1 cellular context compared by ENCODE assay signal in the genomic region with DNA sequence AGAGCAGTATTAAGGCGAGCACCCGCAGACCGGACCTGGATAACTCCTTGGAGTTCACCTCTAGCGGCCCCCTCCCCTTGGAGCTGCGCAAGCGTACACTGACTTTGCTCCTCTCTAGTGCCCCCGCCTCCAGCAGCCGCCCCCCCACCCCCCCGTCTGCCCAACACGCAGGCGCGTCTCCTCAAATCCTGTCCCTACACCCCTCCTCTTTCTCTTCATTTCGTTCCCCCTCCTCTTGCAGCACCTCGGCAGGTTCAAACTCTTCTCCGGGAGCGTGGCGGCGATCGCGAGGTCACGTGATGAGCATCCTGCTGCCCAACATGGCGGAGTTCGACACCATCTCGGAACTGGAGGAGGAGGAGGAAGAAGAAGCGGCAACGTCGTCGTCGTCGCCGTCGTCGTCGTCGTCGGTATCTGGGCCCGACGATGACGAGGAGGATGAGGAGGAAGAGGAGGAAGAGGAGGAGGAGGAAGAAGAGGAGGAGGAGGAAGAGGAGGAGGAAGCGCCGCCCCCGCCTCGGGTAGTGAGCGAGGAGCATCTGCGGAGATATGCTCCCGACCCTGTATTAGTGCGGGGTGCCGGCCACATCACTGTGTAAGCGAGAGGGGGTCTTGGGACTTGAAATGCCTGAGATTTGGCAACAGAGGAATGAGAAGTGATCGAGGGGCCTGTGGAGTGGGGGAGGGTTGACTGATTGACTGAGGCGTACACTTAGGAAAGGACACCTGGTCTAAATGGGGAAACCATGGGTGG.
TF ChIP-seq lines count a peak whose summit lies in the region.

CHIC1 (plus strand) TSS at position 212 of the 754 bp plus-strand sequence; CDS start at position 300, 88 bp downstream.

TF ChIP-seq in HEK293, 187 proteins besides CTCF, POLR2A, EP300 and RAD21 (continued from another document and continues in another):
- TF ChIP-seq ZNF518A (tag by site-specific recombination; conservative IDR thresholded peaks at IDR 0.05; ENCODE audit: low read depth) (no peak), ZNF223 (tag by site-specific recombination; IDR thresholded peaks at IDR 0.05) (no peak), KLF9 (tag by site-specific recombination; IDR thresholded peaks at IDR 0.05; ENCODE audit: low read depth) (peak; percentile 39; the same call in 1 of the 2 replicates), ZNF658 (tag by site-specific recombination; IDR thresholded peaks at IDR 0.05) (no peak), ZNF121 (tag by site-specific recombination; IDR thresholded peaks at IDR 0.05) (no peak), ZNF16 (tag by site-specific recombination; IDR thresholded peaks at IDR 0.05; ENCODE audit: low read depth) (no peak), ZNF623 (tag by site-specific recombination; IDR thresholded peaks at IDR 0.05) (no peak), ZNF777 (tag by site-specific recombination; IDR thresholded peaks at IDR 0.05; ENCODE audit: borderline replicate concordance) (peak; percentile 87), ZNF571 (tag by site-specific recombination; IDR thresholded peaks at IDR 0.05) (no peak), ZNF530 (tag by site-specific recombination; IDR thresholded peaks at IDR 0.05; ENCODE audit: low read depth) (no peak), ZNF654 (tag by site-specific recombination; IDR thresholded peaks at IDR 0.05; ENCODE audit: low read depth) (no peak), ZNF19 (tag by site-specific recombination; IDR thresholded peaks at IDR 0.05; ENCODE audit: low read depth) (no peak), ZSCAN18 (tag by site-specific recombination; IDR thresholded peaks at IDR 0.05) (no peak; the same call in 1 of the 2 replicates), MYNN (tag by site-specific recombination; IDR thresholded peaks at IDR 0.05; ENCODE audit: borderline replicate concordance) (0 out of 2 replicates have a peak, but pooled peaks have one; percentile 36), ZNF112 (tag by site-specific recombination; IDR thresholded peaks at IDR 0.05) (no peak), PBX3 (CRISPR knock-in tag; IDR thresholded peaks at IDR 0.05) (no peak), ZNF692 (tag by site-specific recombination; IDR thresholded peaks at IDR 0.05) (peak; percentile 83), KLF8 (tag by site-specific recombination; IDR thresholded peaks at IDR 0.05) (peak; percentile 35), ZNF488 (tag by site-specific recombination; IDR thresholded peaks at IDR 0.05) (no peak), ZNF677 (tag by site-specific recombination; IDR thresholded peaks at IDR 0.05) (no peak), ZNF341 (tag by site-specific recombination; IDR thresholded peaks at IDR 0.05; ENCODE audit: low read depth) (no peak), ZNF529 (tag by site-specific recombination; IDR thresholded peaks at IDR 0.05; ENCODE audit: insufficient replicate concordance) (no peak), ZNF624 (tag by site-specific recombination; IDR thresholded peaks at IDR 0.05) (no peak), ZBTB21 (tag by site-specific recombination; IDR thresholded peaks at IDR 0.05) (peak; percentile 29; the same call in 1 of the 2 replicates), ZNF426 (tag by site-specific recombination; IDR thresholded peaks at IDR 0.05) (no peak), ZNF792 (tag by site-specific recombination; IDR thresholded peaks at IDR 0.05) (no peak), ZNF292 (tag by site-specific recombination; IDR thresholded peaks at IDR 0.05; ENCODE audit: borderline replicate concordance, low read depth) (no peak), RBAK (tag by site-specific recombination; IDR thresholded peaks at IDR 0.05) (no peak), ZNF157 (tag by site-specific recombination; IDR thresholded peaks at IDR 0.05) (no peak), ZNF140 (tag by site-specific recombination; IDR thresholded peaks at IDR 0.05) (0 out of 2 replicates have a peak, but pooled peaks have one; percentile 11), ZNF391 (tag by site-specific recombination; IDR thresholded peaks at IDR 0.05; ENCODE audit: borderline replicate concordance, low read depth) (no peak), ZNF10 (tag by site-specific recombination; IDR thresholded peaks at IDR 0.05) (no peak)
- TF ChIP-seq, protein P1, sequence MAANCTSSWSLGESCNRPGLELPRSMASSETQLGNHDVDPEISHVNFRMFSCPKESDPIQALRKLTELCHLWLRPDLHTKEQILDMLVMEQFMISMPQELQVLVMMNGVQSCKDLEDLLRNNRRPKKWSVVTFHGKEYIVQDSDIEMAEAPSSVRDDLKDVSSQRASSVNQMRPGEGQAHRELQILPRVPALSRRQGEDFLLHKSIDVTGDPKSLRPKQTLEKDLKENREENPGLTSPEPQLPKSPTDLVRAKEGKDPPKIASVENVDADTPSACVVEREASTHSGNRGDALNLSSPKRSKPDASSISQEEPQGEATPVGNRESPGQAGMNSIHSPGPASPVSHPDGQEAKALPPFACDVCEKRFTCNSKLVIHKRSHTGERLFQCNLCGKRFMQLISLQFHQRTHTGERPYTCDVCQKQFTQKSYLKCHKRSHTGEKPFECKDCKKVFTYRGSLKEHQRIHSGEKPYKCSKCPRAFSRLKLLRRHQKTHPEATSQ (tag by site-specific recombination; IDR thresholded peaks at IDR 0.05): peak; percentile 75; the same call in 1 of the 2 replicates
- TF ChIP-seq, protein P2, sequence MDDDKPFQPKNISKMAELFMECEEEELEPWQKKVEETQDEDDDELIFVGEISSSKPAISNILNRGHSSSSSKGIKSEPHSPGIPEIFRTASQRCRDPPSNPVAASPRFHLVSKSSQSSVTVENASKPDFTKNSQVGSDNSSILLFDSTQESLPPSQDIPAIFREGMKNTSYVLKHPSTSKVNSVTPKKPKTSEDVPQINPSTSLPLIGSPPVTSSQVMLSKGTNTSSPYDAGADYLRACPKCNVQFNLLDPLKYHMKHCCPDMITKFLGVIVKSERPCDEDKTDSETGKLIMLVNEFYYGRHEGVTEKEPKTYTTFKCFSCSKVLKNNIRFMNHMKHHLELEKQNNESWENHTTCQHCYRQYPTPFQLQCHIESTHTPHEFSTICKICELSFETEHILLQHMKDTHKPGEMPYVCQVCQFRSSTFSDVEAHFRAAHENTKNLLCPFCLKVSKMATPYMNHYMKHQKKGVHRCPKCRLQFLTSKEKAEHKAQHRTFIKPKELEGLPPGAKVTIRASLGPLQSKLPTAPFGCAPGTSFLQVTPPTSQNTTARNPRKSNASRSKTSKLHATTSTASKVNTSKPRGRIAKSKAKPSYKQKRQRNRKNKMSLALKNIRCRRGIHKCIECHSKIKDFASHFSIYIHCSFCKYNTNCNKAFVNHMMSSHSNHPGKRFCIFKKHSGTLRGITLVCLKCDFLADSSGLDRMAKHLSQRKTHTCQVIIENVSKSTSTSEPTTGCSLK (tag by site-specific recombination; IDR thresholded peaks at IDR 0.05): no peak
- TF ChIP-seq, protein P3, sequence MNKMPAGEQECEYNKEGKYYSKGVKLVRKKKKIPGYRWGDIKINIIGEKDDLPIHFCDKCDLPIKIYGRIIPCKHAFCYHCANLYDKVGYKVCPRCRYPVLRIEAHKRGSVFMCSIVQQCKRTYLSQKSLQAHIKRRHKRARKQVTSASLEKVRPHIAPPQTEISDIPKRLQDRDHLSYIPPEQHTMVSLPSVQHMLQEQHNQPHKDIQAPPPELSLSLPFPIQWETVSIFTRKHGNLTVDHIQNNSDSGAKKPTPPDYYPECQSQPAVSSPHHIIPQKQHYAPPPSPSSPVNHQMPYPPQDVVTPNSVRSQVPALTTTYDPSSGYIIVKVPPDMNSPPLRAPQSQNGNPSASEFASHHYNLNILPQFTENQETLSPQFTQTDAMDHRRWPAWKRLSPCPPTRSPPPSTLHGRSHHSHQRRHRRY (tag by site-specific recombination; IDR thresholded peaks at IDR 0.05): 0 out of 2 replicates have a peak, but pooled peaks have one; percentile 69
- TF ChIP-seq, protein P4, sequence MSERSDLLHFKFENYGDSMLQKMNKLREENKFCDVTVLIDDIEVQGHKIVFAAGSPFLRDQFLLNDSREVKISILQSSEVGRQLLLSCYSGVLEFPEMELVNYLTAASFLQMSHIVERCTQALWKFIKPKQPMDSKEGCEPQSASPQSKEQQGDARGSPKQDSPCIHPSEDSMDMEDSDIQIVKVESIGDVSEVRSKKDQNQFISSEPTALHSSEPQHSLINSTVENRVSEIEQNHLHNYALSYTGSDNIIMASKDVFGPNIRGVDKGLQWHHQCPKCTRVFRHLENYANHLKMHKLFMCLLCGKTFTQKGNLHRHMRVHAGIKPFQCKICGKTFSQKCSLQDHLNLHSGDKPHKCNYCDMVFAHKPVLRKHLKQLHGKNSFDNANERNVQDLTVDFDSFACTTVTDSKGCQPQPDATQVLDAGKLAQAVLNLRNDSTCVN (tag by site-specific recombination; optimal IDR thresholded peaks at IDR 0.05): peak; percentile 43
- TF ChIP-seq, protein P5, sequence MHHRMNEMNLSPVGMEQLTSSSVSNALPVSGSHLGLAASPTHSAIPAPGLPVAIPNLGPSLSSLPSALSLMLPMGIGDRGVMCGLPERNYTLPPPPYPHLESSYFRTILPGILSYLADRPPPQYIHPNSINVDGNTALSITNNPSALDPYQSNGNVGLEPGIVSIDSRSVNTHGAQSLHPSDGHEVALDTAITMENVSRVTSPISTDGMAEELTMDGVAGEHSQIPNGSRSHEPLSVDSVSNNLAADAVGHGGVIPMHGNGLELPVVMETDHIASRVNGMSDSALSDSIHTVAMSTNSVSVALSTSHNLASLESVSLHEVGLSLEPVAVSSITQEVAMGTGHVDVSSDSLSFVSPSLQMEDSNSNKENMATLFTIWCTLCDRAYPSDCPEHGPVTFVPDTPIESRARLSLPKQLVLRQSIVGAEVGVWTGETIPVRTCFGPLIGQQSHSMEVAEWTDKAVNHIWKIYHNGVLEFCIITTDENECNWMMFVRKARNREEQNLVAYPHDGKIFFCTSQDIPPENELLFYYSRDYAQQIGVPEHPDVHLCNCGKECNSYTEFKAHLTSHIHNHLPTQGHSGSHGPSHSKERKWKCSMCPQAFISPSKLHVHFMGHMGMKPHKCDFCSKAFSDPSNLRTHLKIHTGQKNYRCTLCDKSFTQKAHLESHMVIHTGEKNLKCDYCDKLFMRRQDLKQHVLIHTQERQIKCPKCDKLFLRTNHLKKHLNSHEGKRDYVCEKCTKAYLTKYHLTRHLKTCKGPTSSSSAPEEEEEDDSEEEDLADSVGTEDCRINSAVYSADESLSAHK (tag by site-specific recombination; IDR thresholded peaks at IDR 0.05): no peak
